18 cellular contexts compared by ENCODE assay signal in the genomic region with DNA sequence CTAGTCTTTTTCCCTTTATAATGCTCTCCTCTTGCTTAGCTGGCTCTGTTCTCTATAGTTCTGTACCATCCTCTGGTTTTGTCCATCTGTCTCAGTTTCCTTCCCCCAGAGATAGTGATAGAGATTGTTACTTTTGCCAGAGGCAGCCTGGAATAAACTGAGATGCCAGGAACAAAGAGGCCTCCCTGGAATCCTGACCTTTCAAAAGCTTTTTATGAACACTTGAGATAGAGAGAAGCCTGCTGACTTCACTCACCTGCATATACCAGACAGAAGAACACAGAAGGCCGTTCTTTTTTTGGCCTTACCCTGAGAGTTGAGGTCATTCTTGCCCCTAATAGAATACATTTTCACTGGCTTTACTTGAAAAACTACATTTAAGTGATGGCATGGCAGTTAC.
A peak's percentile ranks its signal among the peaks of the same experiment; 100 is the strongest.
DNase-seq lines count a peak whose midpoint lies in the region; ATAC-seq and TF ChIP-seq lines count a peak whose summit lies in the region.
"Had no signal": no experiment of that assay in that cellular context is flagged by ENCODE, and none has a peak within 500 bp of the region (broad histone marks: within the 10 kb centered on the region; RNA-seq: fewer than 3 reads in every experiment).

No MANE protein-coding gene starts in this region.

- peaks cover 77% of the 10 kb centered on the region for H3K4me1 Mint-ChIP-seq in brain
- H3K4me1 Mint-ChIP-seq: activated CD4-positive, alpha-beta T cell treated with anti-CD3 and anti-CD28 coated beads, Interleukin-2, amount 10 ng/mL, durations not matched to agents 24 days and 14 days had no signal

- peak overlapping the region in 1 of 5 experiments; percentile 28 for H3K4me3 Mint-ChIP-seq in brain
- H3K4me3 Mint-ChIP-seq: activated CD4-positive, alpha-beta T cell treated with anti-CD3 and anti-CD28 coated beads, Interleukin-2, amount 10 ng/mL, durations not matched to agents 24 days and 14 days; HFFc6; T-cell had no signal

- intact Hi-C loops in sigmoid colon (cut with DNase I) (no loop called here), body of pancreas (cut with DNase I) (no loop called here)

- DNase-seq in NB4 (ENCODE audit: low read depth) (no peak), iPS-NIHi11 (ENCODE audit: low spot score) (peak; percentile 31), sigmoid colon (no peak), NCI-H1105 (lab: John Stamatoyannopoulos, UW) (no peak), body of pancreas (no peak)
- DNase-seq: activated CD4-positive, alpha-beta T cell treated with anti-CD3 and anti-CD28 coated beads, Interleukin-2, amount 10 ng/mL, durations not matched to agents 24 days and 14 days; activated CD8-positive, alpha-beta memory T cell treated with anti-CD3 and anti-CD28 coated beads, Interleukin-2, amount 50 U/mL, for 48 hours; activated gamma-delta T cell; amniotic stem cell; HFFc6; KG1; NCI-H1048; ovary; stimulated activated CD4-positive, alpha-beta T cell treated with anti-CD3 and anti-CD28 coated beads, Interleukin-4, amount 100 ng/mL, for 4 hours; T-cell had no signal

- H3K9me3 Mint-ChIP-seq in brain = peaks cover 0 to 5% (median 0%) of the 10 kb centered on the region in 5 experiments
- H3K9me3 Mint-ChIP-seq: activated CD4-positive, alpha-beta T cell treated with anti-CD3 and anti-CD28 coated beads, Interleukin-2, amount 10 ng/mL, durations not matched to agents 24 days and 14 days; HFFc6 had no signal

- TF ChIP-seq CTCF in NB4 (IDR thresholded peaks at IDR 0.05; ENCODE audit: low read depth, low read length) (no peak), brain (conservative IDR thresholded peaks at IDR 0.05) (no peak), sigmoid colon (IDR thresholded peaks at IDR 0.05) (no peak), body of pancreas (IDR thresholded peaks at IDR 0.05) (no peak)

- no peak for ATAC-seq in HG03442 (IDR thresholded peaks at IDR 0.05; ENCODE audit: unreplicated experiment)
- no peak for ATAC-seq in GM18517 (IDR thresholded peaks at IDR 0.05; ENCODE audit: unreplicated experiment)
- no peak for ATAC-seq in body of pancreas
- ATAC-seq: T-cell had no signal

- no peaks in the 10 kb centered on the region for H3K27me3 Mint-ChIP-seq in brain

- H3K4me1 ChIP-seq in sigmoid colon (peaks cover 0 to 36% (median 34%) of the 10 kb centered on the region in 4 donors), body of pancreas (peaks cover 17% of the 10 kb centered on the region)

- no peak for TF ChIP-seq POLR2A in NB4 (IDR thresholded peaks at IDR 0.05; ENCODE audit: extremely low read depth, insufficient read length)
- TF ChIP-seq POLR2A in sigmoid colon (IDR thresholded peaks at IDR 0.05) = no peak
- TF ChIP-seq POLR2A in body of pancreas (IDR thresholded peaks at IDR 0.05) = no peak

- H3K36me3 Mint-ChIP-seq in brain = peaks cover 1% of the 10 kb centered on the region
- H3K36me3 Mint-ChIP-seq: T-cell had no signal

- H3K36me3 ChIP-seq in sigmoid colon (no peaks in the 10 kb centered on the region), body of pancreas (replicated peaks in 1 of 2; ENCODE audit: insufficient read depth in 1 of 2, low read depth in 2 of 2) (no peaks in the 10 kb centered on the region)
- H3K36me3 ChIP-seq: ovary had no signal

- TF ChIP-seq EP300 in sigmoid colon (IDR thresholded peaks at IDR 0.05) = no peak

- H3K27ac ChIP-seq in sigmoid colon (peak overlapping the region in 3 of 4 donors; percentile 68 to 82 (median 79)), body of pancreas (no peak overlapping the region)
- H3K27ac ChIP-seq: ovary had no signal

- 71 to 75% methylated on average over 1 of the region's 1 CpG for WGBS in sigmoid colon, 2 donors
- WGBS in body of pancreas, 2 donors = 76 to 96% methylated on average over 1 of the region's 1 CpG

- no peaks in the 10 kb centered on the region for H3K27me3 ChIP-seq in sigmoid colon
- no peaks in the 10 kb centered on the region for H3K27me3 ChIP-seq in body of pancreas
- H3K27me3 ChIP-seq: ovary had no signal

- H3K27ac Mint-ChIP-seq in brain = peak overlapping the region in 4 of 5 experiments; percentile 65 to 83 (median 80)
- H3K27ac Mint-ChIP-seq: activated CD4-positive, alpha-beta T cell treated with anti-CD3 and anti-CD28 coated beads, Interleukin-2, amount 10 ng/mL, durations not matched to agents 24 days and 14 days; HFFc6; T-cell had no signal

- H3K9me3 ChIP-seq in sigmoid colon = no peaks in the 10 kb centered on the region
- no peaks in the 10 kb centered on the region for H3K9me3 ChIP-seq in body of pancreas
- H3K9me3 ChIP-seq: ovary had no signal

- peak overlapping the region; percentile 52 for H3K4me3 ChIP-seq in NB4 (ENCODE audit: low read depth, low read length)
- no peak overlapping the region for H3K4me3 ChIP-seq in sigmoid colon
- H3K4me3 ChIP-seq in body of pancreas = no peak overlapping the region
- H3K4me3 ChIP-seq: ovary had no signal

Comparison
In these comparisons a context has a peak if more than half of its experiments do, and no peak if none do; other contexts are left out.
1. H3K27ac ChIP-seq: peak in sigmoid colon (3 of 4); none in body of pancreas (0 of 4).